3 cellular contexts compared by ENCODE assay signal in genomic region chr7:87131806-87132205, GRCh38.
"Had no signal": no experiment of that assay in that cellular context is flagged by ENCODE, and none has a peak within 500 bp of the region (broad histone marks: within the 10 kb centered on the region; RNA-seq: fewer than 3 reads in every experiment).

No MANE protein-coding gene starts in this region.

- DNase-seq: GDM1, GF-D8 had no signal

- H3K4me3 ChIP-seq: GM12878 had no signal
